ENCODE assay signal across 10 cellular contexts in the genomic region with DNA sequence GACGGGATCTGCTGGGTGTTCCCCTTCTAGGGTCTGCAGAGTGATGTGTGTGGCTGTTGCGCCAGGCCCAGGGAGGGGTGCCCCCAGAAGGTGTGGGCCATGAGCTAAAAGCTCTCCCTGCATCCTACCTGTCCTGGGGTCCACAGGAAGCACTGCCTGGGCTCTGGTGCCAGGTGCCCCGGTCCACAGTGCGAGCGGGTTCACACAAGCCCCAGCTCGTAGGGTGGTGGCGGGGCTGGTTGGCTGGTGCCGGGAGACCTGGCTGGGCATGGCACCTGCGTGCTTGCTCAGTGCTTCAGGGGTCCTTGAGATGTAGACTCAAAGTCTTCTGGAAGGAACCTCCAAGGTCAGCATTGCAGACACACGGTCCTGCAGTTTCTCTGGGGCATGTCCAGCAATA. TPM values are rescaled to one million over a fixed set of nuclear protein-coding genes. Genes with fewer than 3 reads are reported as not detected.
"Had no signal": no experiment of that assay in that cellular context is flagged by ENCODE, and none has a peak within 500 bp of the region (broad histone marks: within the 10 kb centered on the region; RNA-seq: fewer than 3 reads in every experiment).

No MANE protein-coding gene starts in this region.

- H3K4me3 ChIP-seq: GM23248, HAP-1 had no signal

- H3K4me1 Mint-ChIP-seq: IgD-negative memory B cell had no signal

- H3K9me3 Mint-ChIP-seq: HFFc6 had no signal

- H3K4me1 ChIP-seq: HAP-1 had no signal

- DNase-seq: GM23248, GOT3, H7, HFFc6, KG1 had no signal

- H3K9ac ChIP-seq: GM23248 had no signal

- H3K9me3 ChIP-seq: HAP-1 had no signal

- H3K27ac ChIP-seq: GM23248, HL-60 had no signal

- ATAC-seq: HCT116, HepG2 had no signal

- H3K4me3 Mint-ChIP-seq: HFFc6, IgD-negative memory B cell had no signal

- H3K36me3 Mint-ChIP-seq: IgD-negative memory B cell had no signal

- H3K36me3 ChIP-seq: HAP-1 had no signal

- H3K27ac Mint-ChIP-seq: HFFc6, IgD-negative memory B cell had no signal

- H2AFZ ChIP-seq: GM23248 had no signal

RNA-seq across cellular contexts. Expression of gene ASS1, which starts 25.5 kb away (rescaled TPM):
- polyA plus RNA-seq: IgD-negative memory B cell had no signal
